In the genomic region with DNA sequence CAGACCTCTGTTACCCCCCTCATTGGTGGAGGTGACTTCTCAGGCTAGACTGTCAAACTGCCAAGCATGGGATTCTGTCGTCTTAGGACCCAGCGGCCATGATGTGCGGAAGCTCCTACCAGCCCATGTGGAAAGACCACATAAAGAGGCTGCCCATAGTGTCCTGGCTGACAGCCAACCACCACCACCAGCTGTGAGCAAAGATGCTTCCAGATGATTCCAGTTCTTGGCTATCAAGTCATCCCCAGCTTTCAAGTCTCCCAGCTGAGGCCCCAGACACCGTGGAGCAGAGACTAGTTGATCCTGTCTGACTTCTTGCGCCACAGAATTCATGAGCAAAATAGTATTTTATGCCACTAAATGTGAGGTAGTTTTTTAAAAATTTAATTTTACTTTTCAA, we compare ENCODE assay signal across 25 cellular contexts. TPM values are rescaled to one million over a fixed set of nuclear protein-coding genes. Genes with fewer than 3 reads are reported as not detected.
DNase-seq lines count a peak whose midpoint lies in the region; ATAC-seq and TF ChIP-seq lines count a peak whose summit lies in the region.
"Had no signal": no experiment of that assay in that cellular context is flagged by ENCODE, and none has a peak within 500 bp of the region (broad histone marks: within the 10 kb centered on the region; RNA-seq: fewer than 3 reads in every experiment).

No MANE protein-coding gene starts in this region.

- CTCF ChIA-PET in activated CD8-positive, alpha-beta memory T cell treated with anti-CD3 and anti-CD28 coated beads, Interleukin-2, amount 10 ng/mL, durations not matched to agents 7 days and 5 days (lab: Charles Lee) = no interaction called here

- H3K27ac Mint-ChIP-seq in effector memory CD8-positive, alpha-beta T cell = no peak overlapping the region
- H3K27ac Mint-ChIP-seq in activated CD8-positive, alpha-beta memory T cell treated with anti-CD3 and anti-CD28 coated beads, Interleukin-2, amount 10 ng/mL, durations not matched to agents 7 days and 5 days = no peak overlapping the region
- H3K27ac Mint-ChIP-seq: activated naive CD8-positive, alpha-beta T cell treated with anti-CD3 and anti-CD28 coated beads, Interleukin-2, amount 50 U/mL, for 24 hours; B cell; natural killer cell; stimulated activated memory B cell treated with anti-CD40 and anti-IgM and Interleukin-4, amounts not matched to agents 10 μg/mL and 1 μg/mL and 100 μg/mL, for 72 hours; T-cell had no signal

- H3K36me3 ChIP-seq in esophagus muscularis mucosa = no peaks in the 10 kb centered on the region
- H3K36me3 ChIP-seq: breast epithelium, colonic mucosa, esophagus squamous epithelium, pancreas, right atrium auricular region had no signal

- H3K27me3 Mint-ChIP-seq in effector memory CD8-positive, alpha-beta T cell = peaks cover 13 to 50% of the 10 kb centered on the region in 2 donors
- peaks cover 12% of the 10 kb centered on the region for H3K27me3 Mint-ChIP-seq in activated CD8-positive, alpha-beta memory T cell treated with anti-CD3 and anti-CD28 coated beads, Interleukin-2, amount 10 ng/mL, durations not matched to agents 7 days and 5 days
- H3K27me3 Mint-ChIP-seq: activated naive CD8-positive, alpha-beta T cell treated with anti-CD3 and anti-CD28 coated beads, Interleukin-2, amount 50 U/mL, for 24 hours had no signal

- intact Hi-C loops in esophagus muscularis mucosa (cut with DNase I) = no loop called here

- H3K4me1 Mint-ChIP-seq in effector memory CD8-positive, alpha-beta T cell (ENCODE audit: low read depth in 2 of 2) = no peaks in the 10 kb centered on the region
- no peaks in the 10 kb centered on the region for H3K4me1 Mint-ChIP-seq in activated CD8-positive, alpha-beta memory T cell treated with anti-CD3 and anti-CD28 coated beads, Interleukin-2, amount 10 ng/mL, durations not matched to agents 7 days and 5 days
- H3K4me1 Mint-ChIP-seq: activated naive CD8-positive, alpha-beta T cell treated with anti-CD3 and anti-CD28 coated beads, Interleukin-2, amount 50 U/mL, for 24 hours; B cell; natural killer cell; stimulated activated memory B cell treated with anti-CD40 and anti-IgM and Interleukin-4, amounts not matched to agents 10 μg/mL and 1 μg/mL and 100 μg/mL, for 72 hours; T-cell had no signal

- TF ChIP-seq POLR2A in esophagus muscularis mucosa (IDR thresholded peaks at IDR 0.05; ENCODE audit: low read depth) = no peak

- no peaks in the 10 kb centered on the region for H3K9me3 Mint-ChIP-seq in effector memory CD8-positive, alpha-beta T cell
- no peaks in the 10 kb centered on the region for H3K9me3 Mint-ChIP-seq in activated CD8-positive, alpha-beta memory T cell treated with anti-CD3 and anti-CD28 coated beads, Interleukin-2, amount 10 ng/mL, durations not matched to agents 7 days and 5 days (ENCODE audit: low read depth)
- H3K9me3 Mint-ChIP-seq: activated naive CD8-positive, alpha-beta T cell treated with anti-CD3 and anti-CD28 coated beads, Interleukin-2, amount 50 U/mL, for 24 hours; IgD-negative memory B cell; natural killer cell; stimulated activated memory B cell treated with anti-CD40 and anti-IgM and Interleukin-4, amounts not matched to agents 10 μg/mL and 1 μg/mL and 100 μg/mL, for 72 hours; T-cell had no signal

- H3K27ac ChIP-seq in esophagus muscularis mucosa (replicated peaks in 1 of 4) = peak overlapping the region; percentile 80 to 89 (median 82)
- H3K27ac ChIP-seq: breast epithelium, colonic mucosa, esophagus squamous epithelium, pancreas, right atrium auricular region had no signal

- H3K36me3 Mint-ChIP-seq in effector memory CD8-positive, alpha-beta T cell (ENCODE audit: insufficient read depth) = no peaks in the 10 kb centered on the region
- H3K36me3 Mint-ChIP-seq in activated CD8-positive, alpha-beta memory T cell treated with anti-CD3 and anti-CD28 coated beads, Interleukin-2, amount 10 ng/mL, durations not matched to agents 7 days and 5 days = no peaks in the 10 kb centered on the region
- H3K36me3 Mint-ChIP-seq: natural killer cell; stimulated activated memory B cell treated with anti-CD40 and anti-IgM and Interleukin-4, amounts not matched to agents 10 μg/mL and 1 μg/mL and 100 μg/mL, for 72 hours; T-cell had no signal

- H3K4me1 ChIP-seq in esophagus muscularis mucosa = peaks cover 32 to 99% (median 92%) of the 10 kb centered on the region in 4 donors
- H3K4me1 ChIP-seq: breast epithelium, colonic mucosa, pancreas had no signal

- 82% methylated on average over 2 of the region's 5 CpGs for WGBS in esophagus muscularis mucosa

- peak; percentile 6 for DNase-seq in DMS53 (lab: John Stamatoyannopoulos, UW)
- no peak for DNase-seq in DMS53 treated with DMSO at 0.1 percent for 48 hours (lab: John Stamatoyannopoulos, UW; ENCODE audit: unreplicated experiment)
- DNase-seq in DMS79 treated with DMSO at 0.1 percent for 48 hours (lab: John Stamatoyannopoulos, UW) = peak; percentile 0
- peak; percentile 53 for DNase-seq in OCI-M1 (lab: John Stamatoyannopoulos, UW)
- DNase-seq in esophagus muscularis mucosa (ENCODE audit: extremely low spot score) = no peak
- no peak for DNase-seq in effector memory CD8-positive, alpha-beta T cell
- no peak for DNase-seq in UCSD-AML1 (lab: John Stamatoyannopoulos, UW; ENCODE audit: unreplicated experiment)
- DNase-seq in activated CD8-positive, alpha-beta memory T cell treated with anti-CD3 and anti-CD28 coated beads, Interleukin-2, amount 10 ng/mL, durations not matched to agents 7 days and 5 days = no peak
- DNase-seq: 8988T; activated gamma-delta T cell; activated naive CD8-positive, alpha-beta T cell treated with anti-CD3 and anti-CD28 coated beads, Interleukin-2, amount 50 U/mL, for 24 hours; activated T-cell treated with anti-CD3 and anti-CD28 coated beads, Interleukin-2, amount 50 U/mL, for 1 hour; colonic mucosa; effector memory CD4-positive, alpha-beta T cell; esophagus squamous epithelium; natural killer cell; NK-92 treated with Interleukin-12 subunit alpha and Interleukin-12 subunit beta, amount 100 ng/mL, for 24 hours; pancreas; stimulated activated CD4-positive, alpha-beta T cell treated with anti-CD3 and anti-CD28 coated beads, Interleukin-4, amount 100 ng/mL, for 1 hour; T-cell had no signal

- no peak for TF ChIP-seq CTCF in esophagus muscularis mucosa (IDR thresholded peaks at IDR 0.05)

- ATAC-seq in effector memory CD8-positive, alpha-beta T cell (replicated peaks) = no peak
- no peak for ATAC-seq in activated CD8-positive, alpha-beta memory T cell treated with anti-CD3 and anti-CD28 coated beads, Interleukin-2, amount 10 ng/mL, durations not matched to agents 7 days and 5 days
- ATAC-seq: activated naive CD8-positive, alpha-beta T cell treated with anti-CD3 and anti-CD28 coated beads, Interleukin-2, amount 50 U/mL, for 24 hours; natural killer cell; pancreas; stimulated activated memory B cell treated with anti-CD40 and anti-IgM and Interleukin-4, amounts not matched to agents 10 μg/mL and 1 μg/mL and 100 μg/mL, for 72 hours; T-cell had no signal

- no peaks in the 10 kb centered on the region for H3K9me3 ChIP-seq in esophagus muscularis mucosa
- H3K9me3 ChIP-seq: breast epithelium, colonic mucosa, esophagus squamous epithelium, pancreas, right atrium auricular region had no signal

- no peak overlapping the region for H3K4me3 Mint-ChIP-seq in effector memory CD8-positive, alpha-beta T cell
- no peak overlapping the region for H3K4me3 Mint-ChIP-seq in activated CD8-positive, alpha-beta memory T cell treated with anti-CD3 and anti-CD28 coated beads, Interleukin-2, amount 10 ng/mL, durations not matched to agents 7 days and 5 days
- H3K4me3 Mint-ChIP-seq: activated naive CD8-positive, alpha-beta T cell treated with anti-CD3 and anti-CD28 coated beads, Interleukin-2, amount 50 U/mL, for 24 hours; B cell; natural killer cell; stimulated activated memory B cell treated with anti-CD40 and anti-IgM and Interleukin-4, amounts not matched to agents 10 μg/mL and 1 μg/mL and 100 μg/mL, for 72 hours; T-cell had no signal

- no peak for TF ChIP-seq EP300 in esophagus muscularis mucosa (IDR thresholded peaks at IDR 0.05)

- no peaks in the 10 kb centered on the region for H3K27me3 ChIP-seq in esophagus muscularis mucosa
- H3K27me3 ChIP-seq: breast epithelium, colonic mucosa, pancreas, right atrium auricular region had no signal

- H3K4me3 ChIP-seq in esophagus muscularis mucosa = no peak overlapping the region
- H3K4me3 ChIP-seq: breast epithelium, colonic mucosa, esophagus squamous epithelium, pancreas, right atrium auricular region had no signal

RNA-seq across cellular contexts. Expression of a gene that starts 32.9 kb away (rescaled TPM):
- total RNA-seq in esophagus muscularis mucosa = 100 to 1,000 TPM in 1 of 4 donors, 10 to 100 TPM in 3; 33.3 to 109 (median 66.3) TPM
- total RNA-seq in activated CD8-positive, alpha-beta memory T cell treated with anti-CD3 and anti-CD28 coated beads, Interleukin-2, amount 10 ng/mL, durations not matched to agents 7 days and 5 days = 1 to 10 TPM in 1 of 2 experiments, under 1 TPM in 1; 0.40 to 3.0 TPM
- total RNA-seq: B cell had no signal

Comparison
In these comparisons a context has a peak if more than half of its experiments do, and no peak if none do; other contexts are left out.
1. DNase-seq: peak in DMS53 (single experiment), DMS79 treated with DMSO at 0.1 percent for 48 hours (single experiment) and OCI-M1 (single experiment); none in DMS53 treated with DMSO at 0.1 percent for 48 hours (single experiment), esophagus muscularis mucosa (single experiment), effector memory CD8-positive, alpha-beta T cell (0 of 3), UCSD-AML1 (single experiment) and activated CD8-positive, alpha-beta memory T cell treated with anti-CD3 and anti-CD28 coated beads, Interleukin-2, amount 10 ng/mL, durations not matched to agents 7 days and 5 days (single experiment).
2. RNA of a gene that starts 32.9 kb away (total RNA-seq): 33.3 to 109 TPM in esophagus muscularis mucosa; 0.40 to 3.0 TPM in activated CD8-positive, alpha-beta memory T cell treated with anti-CD3 and anti-CD28 coated beads, Interleukin-2, amount 10 ng/mL, durations not matched to agents 7 days and 5 days; every median in the first group is over 4 times any median in the second.